Comparison of ENCODE assay signal across 11 cellular contexts in the genomic region with DNA sequence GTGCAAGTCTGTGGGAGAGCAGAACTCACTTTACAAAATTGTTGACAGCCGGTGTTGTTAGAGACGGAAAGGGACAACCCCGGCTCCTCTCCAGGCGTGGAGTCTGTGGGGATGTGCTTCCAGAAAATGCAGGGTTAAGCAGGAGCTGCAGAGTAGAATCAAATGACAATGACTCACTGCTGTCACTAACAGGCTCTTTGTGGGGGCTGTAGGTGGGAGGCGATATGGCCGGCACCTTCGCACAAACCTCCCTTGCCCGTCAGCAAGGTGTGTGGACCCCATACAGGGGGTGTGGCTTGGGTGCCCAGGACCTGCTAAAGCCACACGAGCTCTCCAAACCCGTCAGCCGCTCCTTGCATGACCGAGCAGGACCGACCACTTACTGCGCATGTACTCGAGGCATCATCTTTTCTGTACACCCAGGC. TPM values are rescaled to one million over a fixed set of nuclear protein-coding genes. Genes with fewer than 3 reads are reported as not detected.
DNase-seq lines count a peak whose midpoint lies in the region; ATAC-seq and TF ChIP-seq lines count a peak whose summit lies in the region.
"Had no signal": no experiment of that assay in that cellular context is flagged by ENCODE, and none has a peak within 500 bp of the region (broad histone marks: within the 10 kb centered on the region; RNA-seq: fewer than 3 reads in every experiment).

No MANE protein-coding gene starts in this region.

- intact Hi-C loops in left colon (cut with DNase I, micrococcal nuclease): no loop called here

- peak; percentile 5 for ATAC-seq in left colon
- no peak for ATAC-seq in GM19324 (IDR thresholded peaks at IDR 0.05; ENCODE audit: low FRiP score, unreplicated experiment)
- ATAC-seq: stimulated activated naive CD8-positive, alpha-beta T cell treated with anti-CD3 and anti-CD28 coated beads, Interleukin-15, amount 100 ng/mL, for 72 hours had no signal

- H3K27ac ChIP-seq in caudate nucleus (ENCODE audit: low read depth, low read length) (peak overlapping the region; percentile 91), skeletal muscle tissue (ENCODE audit: low read depth, low read length) (peak overlapping the region; percentile 94)

- H3K27ac Mint-ChIP-seq in HFFc6: peak overlapping the region; percentile 59

- no peaks in the 10 kb centered on the region for H3K9me3 ChIP-seq in skeletal muscle tissue (ENCODE audit: control insufficient read depth in 3 of 3, low read length in 3 of 3)

- peaks cover 5% of the 10 kb centered on the region for H3K27me3 Mint-ChIP-seq in HFFc6 (ENCODE audit: insufficient read depth)
- H3K27me3 Mint-ChIP-seq: stimulated activated naive CD8-positive, alpha-beta T cell treated with anti-CD3 and anti-CD28 coated beads, Interleukin-15, amount 100 ng/mL, for 72 hours had no signal

- H3K4me1 Mint-ChIP-seq in HFFc6 (ENCODE audit: low read depth): peaks cover 36% of the 10 kb centered on the region

- peak; percentile 31 for DNase-seq in HFFc6
- peak in 17 of 61 donors; percentile 16 to 83 (median 54) for DNase-seq in caudate nucleus (lab: John Stamatoyannopoulos, UW)
- peak in 1 of 2 donors; percentile 56 for DNase-seq in left colon
- no peak for DNase-seq in midbrain (lab: John Stamatoyannopoulos, UW)
- no peak for DNase-seq in stimulated activated CD4-positive, alpha-beta T cell treated with anti-CD3 and anti-CD28 coated beads, Interleukin-4, amount 100 ng/mL, for 24 hours
- DNase-seq in stimulated activated CD4-positive, alpha-beta T cell treated with anti-CD3 and anti-CD28 coated beads, Interleukin-1b, Interleukin-23, amount 100 ng/mL, for 48 hours: no peak
- DNase-seq: activated naive CD4-positive, alpha-beta T cell treated with Interleukin-2 at 50 U/mL for 16 hours; DND-41; stimulated activated naive CD8-positive, alpha-beta T cell treated with anti-CD3 and anti-CD28 coated beads, Interleukin-15, amount 100 ng/mL, for 72 hours had no signal

- no peak for TF ChIP-seq CTCF in HFFc6 (IDR thresholded peaks at IDR 0.05)

- H3K9ac ChIP-seq in skeletal muscle tissue (ENCODE audit: low read depth in 1 of 3, low read length in 3 of 3): peak overlapping the region; percentile 65 to 89 (median 89)

- H3K27me3 ChIP-seq in skeletal muscle tissue (ENCODE audit: control insufficient read depth in 3 of 3, insufficient read depth in 3 of 3, low read length in 3 of 3): no peaks in the 10 kb centered on the region

- peaks cover 31 to 54% (median 37%) of the 10 kb centered on the region in 3 donors for H3K36me3 ChIP-seq in skeletal muscle tissue (ENCODE audit: control insufficient read depth in 3 of 3, insufficient read depth in 3 of 3, low read length in 3 of 3)

- no peaks in the 10 kb centered on the region for H3K9me3 Mint-ChIP-seq in HFFc6
- H3K9me3 Mint-ChIP-seq: stimulated activated naive CD8-positive, alpha-beta T cell treated with anti-CD3 and anti-CD28 coated beads, Interleukin-15, amount 100 ng/mL, for 72 hours had no signal

- H3K4me3 ChIP-seq in skeletal muscle tissue (ENCODE audit: low read length in 3 of 3): peak overlapping the region; percentile 67 to 76 (median 67)

- peaks cover 71 to 81% (median 79%) of the 10 kb centered on the region in 3 donors for H3K4me1 ChIP-seq in skeletal muscle tissue (ENCODE audit: control insufficient read depth in 3 of 3, insufficient read depth in 3 of 3, low read length in 3 of 3)

- H3K4me3 Mint-ChIP-seq in HFFc6: peak overlapping the region; percentile 20; the same call in 1 of the 2 replicates
- H3K4me3 Mint-ChIP-seq: stimulated activated naive CD8-positive, alpha-beta T cell treated with anti-CD3 and anti-CD28 coated beads, Interleukin-15, amount 100 ng/mL, for 72 hours had no signal

- H3K36me3 Mint-ChIP-seq in HFFc6 (ENCODE audit: low read depth): no peaks in the 10 kb centered on the region

RNA-seq across cellular contexts. Expression of gene PDK2, which starts 5.8 kb away (rescaled TPM):
- 10 to 100 TPM; 26.6 to 35.6 (median 29.6) TPM for total RNA-seq in HFFc6 (2021; fragmentation: NEBNext Ultra II Directional; extraction: Animal tissue kit (Norgen Biotek cat#: 25700))
- 10 to 100 TPM; 59.5 to 71.4 TPM for total RNA-seq in left colon
- total RNA-seq in skeletal muscle tissue: 18.8 TPM

RNA-seq across cellular contexts. Expression of gene SAMD14, which starts 29.0 kb away (rescaled TPM):
- total RNA-seq in HFFc6 (2021; fragmentation: NEBNext Ultra II Directional; extraction: Animal tissue kit (Norgen Biotek cat#: 25700)): 10 to 100 TPM in 4 of 6 experiments, 1 to 10 TPM in 2; 4.3 to 14.1 (median 11.4) TPM
- total RNA-seq in left colon (under 1 TPM; 0.70 to 0.92 TPM), skeletal muscle tissue (1.0 TPM)

RNA-seq across cellular contexts. Expression of gene ITGA3, which starts 45.0 kb away (rescaled TPM):
- total RNA-seq in HFFc6 (2021; fragmentation: NEBNext Ultra II Directional; extraction: Animal tissue kit (Norgen Biotek cat#: 25700)): 100 to 1,000 TPM; 272 to 319 (median 288) TPM
- total RNA-seq in left colon (100 to 1,000 TPM; 130 to 170 TPM), skeletal muscle tissue (27.7 TPM)

RNA-seq across cellular contexts. Expression of gene PPP1R9B, which starts 49.5 kb away (rescaled TPM):
- total RNA-seq in HFFc6 (2021; fragmentation: NEBNext Ultra II Directional; extraction: Animal tissue kit (Norgen Biotek cat#: 25700)): 10 to 100 TPM; 66.4 to 78.5 (median 68.7) TPM
- total RNA-seq in left colon (10 to 100 TPM; 30.6 to 34.3 TPM), skeletal muscle tissue (19.3 TPM)
